24 cellular contexts compared by ENCODE assay signal in the genomic region with DNA sequence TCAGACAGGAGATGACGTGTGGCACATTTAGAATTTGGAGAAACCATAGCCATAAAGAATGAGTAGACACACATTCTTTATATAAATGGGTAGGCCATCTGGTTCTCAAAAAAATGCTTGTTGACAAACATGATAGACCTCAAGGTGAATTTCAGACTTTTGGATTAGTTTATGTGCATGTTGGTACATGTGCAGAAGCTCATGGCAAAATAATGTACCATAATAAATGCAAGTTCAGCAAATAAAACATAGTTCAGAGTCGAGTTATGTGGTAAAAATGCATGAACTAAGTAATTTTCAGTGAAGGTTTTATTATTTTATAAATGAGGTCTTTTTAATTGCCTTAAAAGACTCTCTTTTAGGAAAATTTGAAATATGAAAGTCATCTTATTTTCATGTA. TPM values are rescaled to one million over a fixed set of nuclear protein-coding genes. Genes with fewer than 3 reads are reported as not detected.
DNase-seq lines count a peak whose midpoint lies in the region; ATAC-seq, FAIRE-seq and TF ChIP-seq lines count a peak whose summit lies in the region.
"Had no signal": no experiment of that assay in that cellular context is flagged by ENCODE, and none has a peak within 500 bp of the region (broad histone marks: within the 10 kb centered on the region; RNA-seq: fewer than 3 reads in every experiment).

No MANE protein-coding gene starts in this region.

- H3F3A ChIP-seq in GM23338 (replicated peaks; ENCODE audit: low read depth) (no peaks in the 10 kb centered on the region), OCI-LY1 (ENCODE audit: insufficient read depth, low read length) (no peaks in the 10 kb centered on the region)

- H3K4me3 ChIP-seq in GM23338 (no peak overlapping the region), OCI-LY1 (ENCODE audit: low read depth, low read length, poor library complexity, severe bottlenecking) (no peak overlapping the region), pancreas (no peak overlapping the region), upper lobe of right lung (no peak overlapping the region)
- H3K4me3 ChIP-seq in CD8-positive, alpha-beta T cell (ENCODE audit: low read depth, low read length), result no peak overlapping the region
- H3K4me3 ChIP-seq: testis had no signal

- POLR2A ChIA-PET in CD8-positive, alpha-beta T cell (lab: Charles Lee), result no interaction called here

- peak overlapping the region; percentile 65 for H3K4me2 ChIP-seq in GM23338
- peak overlapping the region; percentile 3 for H3K4me2 ChIP-seq in OCI-LY1 (ENCODE audit: low read length)

- peaks cover 62% of the 10 kb centered on the region for H3K4me1 Mint-ChIP-seq in GM23338
- H3K4me1 Mint-ChIP-seq in CD8-positive, alpha-beta T cell (ENCODE audit: low read depth), result peaks cover 72% of the 10 kb centered on the region

- FAIRE-seq in endometrium (lab: Jason Lieb, UNC) (peak; percentile 80), pancreas (lab: Jason Lieb, UNC) (peak; percentile 9)

- H3K79me2 ChIP-seq in GM23338 (replicated peaks; ENCODE audit: insufficient read depth) (peaks cover 21% of the 10 kb centered on the region), OCI-LY1 (ENCODE audit: insufficient read depth, low read length) (no peaks in the 10 kb centered on the region; the same call in 1 of the 2 replicates)

- H3K9me3 ChIP-seq in OCI-LY1 (ENCODE audit: low read length) (no peaks in the 10 kb centered on the region), pancreas (no peaks in the 10 kb centered on the region), upper lobe of right lung (no peaks in the 10 kb centered on the region)
- H3K9me3 ChIP-seq in CD8-positive, alpha-beta T cell (ENCODE audit: low read length), result no peaks in the 10 kb centered on the region
- H3K9me3 ChIP-seq: gastroesophageal sphincter, testis had no signal

- CTCF ChIA-PET in CD8-positive, alpha-beta T cell (lab: Charles Lee), result interaction anchor here (1.0 to 1.3 kb wide), 3 partner anchors 10 to 144 kb away, joined by 3 to 5 read pairs (median 3); no protein-coding TSS in a partner anchor

- no peak for TF ChIP-seq CTCF in GM23338 (conservative IDR thresholded peaks at IDR 0.05; ENCODE audit: low read depth in 2 of 2)
- no peak for TF ChIP-seq CTCF in OCI-LY1 (IDR thresholded peaks at IDR 0.05; ENCODE audit: low read length)
- TF ChIP-seq CTCF in pancreas (IDR thresholded peaks at IDR 0.05), result no peak
- TF ChIP-seq CTCF in upper lobe of right lung (IDR thresholded peaks at IDR 0.05), result no peak
- TF ChIP-seq CTCF in CD8-positive, alpha-beta T cell (IDR thresholded peaks at IDR 0.05), result no peak

- H3K27me3 ChIP-seq in GM23338 (ENCODE audit: insufficient read depth) (no peaks in the 10 kb centered on the region), OCI-LY1 (ENCODE audit: insufficient read depth, low read length) (no peaks in the 10 kb centered on the region), pancreas (no peaks in the 10 kb centered on the region), upper lobe of right lung (no peaks in the 10 kb centered on the region)
- no peaks in the 10 kb centered on the region for H3K27me3 ChIP-seq in CD8-positive, alpha-beta T cell (ENCODE audit: insufficient read depth, low read length)
- H3K27me3 ChIP-seq: gastroesophageal sphincter, testis had no signal

- H3K4me1 ChIP-seq in GM23338 (ENCODE audit: insufficient read depth) (peaks cover 61% of the 10 kb centered on the region), OCI-LY1 (ENCODE audit: insufficient read depth, low read length, severe bottlenecking) (peaks cover 24% of the 10 kb centered on the region), pancreas (no peaks in the 10 kb centered on the region), upper lobe of right lung (peaks cover 17% of the 10 kb centered on the region)
- H3K4me1 ChIP-seq in CD8-positive, alpha-beta T cell (ENCODE audit: insufficient read depth, low read length), result peaks cover 14% of the 10 kb centered on the region
- H3K4me1 ChIP-seq: testis had no signal

- peak overlapping the region; percentile 59; the same call in 1 of the 2 replicates for H3K27ac Mint-ChIP-seq in GM23338
- H3K27ac Mint-ChIP-seq in CD8-positive, alpha-beta T cell, result no peak overlapping the region
- H3K27ac Mint-ChIP-seq: stimulated activated effector memory CD8-positive, alpha-beta T cell treated with anti-CD3 and anti-CD28 coated beads, Interleukin-12 subunit alpha, Interleukin-12 subunit beta, amount 100 ng/mL, for 72 hours had no signal

- ATAC-seq in GM23338 (no peak), pancreas (no peak), HG02610 (IDR thresholded peaks at IDR 0.05; ENCODE audit: unreplicated experiment) (no peak), upper lobe of right lung (no peak)
- no peak for ATAC-seq in CD8-positive, alpha-beta T cell
- ATAC-seq: gastroesophageal sphincter; naive thymus-derived CD4-positive, alpha-beta T cell; stimulated activated effector memory CD8-positive, alpha-beta T cell treated with anti-CD3 and anti-CD28 coated beads, Interleukin-12 subunit alpha, Interleukin-12 subunit beta, amount 100 ng/mL, for 72 hours; T-helper 17 cell had no signal

- H3K27me3 Mint-ChIP-seq in GM23338 (ENCODE audit: insufficient read depth, low read depth, poor library complexity), result peaks cover 4% of the 10 kb centered on the region
- H3K27me3 Mint-ChIP-seq in CD8-positive, alpha-beta T cell (ENCODE audit: low read depth), result no peaks in the 10 kb centered on the region
- H3K27me3 Mint-ChIP-seq: naive thymus-derived CD4-positive, alpha-beta T cell; T-helper 17 cell had no signal

- H3K36me3 Mint-ChIP-seq in GM23338 (ENCODE audit: low read depth), result no peaks in the 10 kb centered on the region
- peaks cover 6% of the 10 kb centered on the region for H3K36me3 Mint-ChIP-seq in CD8-positive, alpha-beta T cell

- WGBS in pancreas, 2 donors, result 89 to 95% methylated on average over 2 of the region's 2 CpGs

- H3K27ac ChIP-seq in GM23338 (ENCODE audit: low read depth) (0 out of 2 replicates have a peak overlapping the region, but pooled peaks have one; percentile 8), OCI-LY1 (ENCODE audit: low read depth, low read length, poor library complexity, severe bottlenecking) (no peak overlapping the region), pancreas (no peak overlapping the region), upper lobe of right lung (no peak overlapping the region)
- no peak overlapping the region for H3K27ac ChIP-seq in CD8-positive, alpha-beta T cell (ENCODE audit: low read depth, low read length)
- H3K27ac ChIP-seq: epithelial cell of prostate, gastroesophageal sphincter, testis had no signal

- no peak overlapping the region for H3K9ac ChIP-seq in OCI-LY1 (ENCODE audit: low read length)

- H3K9me2 ChIP-seq in GM23338 (ENCODE audit: insufficient read depth), result no peaks in the 10 kb centered on the region
- no peaks in the 10 kb centered on the region for H3K9me2 ChIP-seq in OCI-LY1 (ENCODE audit: low read depth, low read length)

- no peaks in the 10 kb centered on the region for H3K9me3 Mint-ChIP-seq in GM23338
- no peaks in the 10 kb centered on the region for H3K9me3 Mint-ChIP-seq in CD8-positive, alpha-beta T cell
- H3K9me3 Mint-ChIP-seq: naive thymus-derived CD4-positive, alpha-beta T cell; stimulated activated effector memory CD8-positive, alpha-beta T cell treated with anti-CD3 and anti-CD28 coated beads, Interleukin-12 subunit alpha, Interleukin-12 subunit beta, amount 100 ng/mL, for 72 hours had no signal

- H3K4me3 Mint-ChIP-seq in GM23338, result no peak overlapping the region
- no peak overlapping the region for H3K4me3 Mint-ChIP-seq in CD8-positive, alpha-beta T cell
- H3K4me3 Mint-ChIP-seq: stimulated activated effector memory CD8-positive, alpha-beta T cell treated with anti-CD3 and anti-CD28 coated beads, Interleukin-12 subunit alpha, Interleukin-12 subunit beta, amount 100 ng/mL, for 72 hours; T-helper 17 cell had no signal

- intact Hi-C loops in pancreas (cut with DNase I) (no loop called here), upper lobe of right lung (cut with DNase I) (no loop called here)
- intact Hi-C loops in CD8-positive, alpha-beta T cell (cut with DNase I, micrococcal nuclease), result no loop called here

- DNase-seq in GM23338 (ENCODE audit: low spot score) (no peak), pancreas (no peak), upper lobe of right lung (no peak)
- no peak for DNase-seq in CD8-positive, alpha-beta T cell
- DNase-seq: activated CD4-positive, alpha-beta T cell treated with anti-CD3 and anti-CD28 coated beads, Interleukin-2, amount 50 U/mL, for 4 hours; activated gamma-delta T cell treated with Interleukin-2 at 50 U/mL for 16 hours; amniotic stem cell; dermis blood vessel endothelial cell; DMS79; kidney glomerular epithelial cell; mesendoderm; naive thymus-derived CD4-positive, alpha-beta T cell; NCI-H146; NCI-H2171 treated with DMSO at 0.1 percent for 48 hours; posterior cingulate gyrus; SHP77 treated with DMSO at 0.1 percent for 48 hours; T-helper 17 cell; testis had no signal

- H2AFZ ChIP-seq in GM23338 (no peak overlapping the region), OCI-LY1 (ENCODE audit: low read length) (no peak overlapping the region)

- H3K36me3 ChIP-seq in GM23338 (ENCODE audit: insufficient read depth) (no peaks in the 10 kb centered on the region), OCI-LY1 (ENCODE audit: insufficient read depth, low read length) (no peaks in the 10 kb centered on the region), pancreas (no peaks in the 10 kb centered on the region), upper lobe of right lung (no peaks in the 10 kb centered on the region)
- H3K36me3 ChIP-seq in CD8-positive, alpha-beta T cell (ENCODE audit: insufficient read depth, low read length), result no peaks in the 10 kb centered on the region
- H3K36me3 ChIP-seq: gastroesophageal sphincter had no signal

- H4K20me1 ChIP-seq in GM23338 (replicated peaks; ENCODE audit: insufficient read depth) (no peaks in the 10 kb centered on the region), OCI-LY1 (ENCODE audit: insufficient read depth, low read length) (no peaks in the 10 kb centered on the region)

TF ChIP-seq in GM23338, 12 proteins besides CTCF, POLR2A, EP300 and RAD21 (continues in another document):
- TF ChIP-seq ZNF331 (CRISPR knock-in tag; IDR thresholded peaks at IDR 0.05; ENCODE audit: low read depth), result no peak

RNA-seq across cellular contexts. Expression of gene EEFSEC, which starts 24.6 kb away (rescaled TPM):
- 14.1 and 16.2 TPM in 2 replicates for total RNA-seq in GM23338 (2014; rRNA removed; shearing (Covaris generic))
- polyA plus RNA-seq in GM23338 (2016; fragmentation: Nextera tagmentation; extraction: Ambion mirVana) (9.5 and 10.1 TPM in 2 replicates), pancreas (1 to 10 TPM; 8.1 to 9.8 TPM)
- total RNA-seq in pancreas (1 to 10 TPM; 5.9 to 9.3 (median 6.7) TPM), upper lobe of right lung (15.3 TPM)
- total RNA-seq in CD8-positive, alpha-beta T cell, result 10 to 100 TPM; 10.8 to 11.6 TPM

RNA-seq across cellular contexts. Expression of gene RUVBL1, which starts 54.3 kb away (rescaled TPM):
- 133 and 134 TPM in 2 replicates for total RNA-seq in GM23338 (2014; rRNA removed; shearing (Covaris generic))
- polyA plus RNA-seq in GM23338 (2016; fragmentation: Nextera tagmentation; extraction: Ambion mirVana) (136 and 137 TPM in 2 replicates), pancreas (10 to 100 TPM in 1 of 2 donors, 1 to 10 TPM in 1; 7.6 to 12.6 TPM)
- total RNA-seq in pancreas (10 to 100 TPM in 3 of 6 donors, 1 to 10 TPM in 3; 3.7 to 13.3 (median 10.0) TPM), upper lobe of right lung (17.0 TPM)
- 1 to 10 TPM; 5.1 to 5.6 TPM for total RNA-seq in CD8-positive, alpha-beta T cell
